Comparison of ENCODE assay signal across 16 cellular contexts in genomic region chr2:161422812-161423211, GRCh38. TPM values are rescaled to one million over a fixed set of nuclear protein-coding genes. Genes with fewer than 3 reads are reported as not detected.
DNase-seq lines count a peak whose midpoint lies in the region; ATAC-seq and TF ChIP-seq lines count a peak whose summit lies in the region.
"Had no signal": no experiment of that assay in that cellular context is flagged by ENCODE, and none has a peak within 500 bp of the region (broad histone marks: within the 10 kb centered on the region; RNA-seq: fewer than 3 reads in every experiment).

No MANE protein-coding gene starts in this region.

- no peaks in the 10 kb centered on the region for H3K9me3 Mint-ChIP-seq in activated naive CD4-positive, alpha-beta T cell treated with anti-CD3 and anti-CD28 coated beads, Interleukin-2, amount 10 ng/mL, durations not matched to agents 7 days and 5 days
- H3K9me3 Mint-ChIP-seq in activated CD4-positive, alpha-beta memory T cell treated with anti-CD3 and anti-CD28 coated beads, Interleukin-2, amount 10 ng/mL, durations not matched to agents 7 days and 5 days, result no peaks in the 10 kb centered on the region
- H3K9me3 Mint-ChIP-seq in stimulated activated effector memory CD8-positive, alpha-beta T cell treated with anti-CD3 and anti-CD28 coated beads, Interleukin-12 subunit alpha, Interleukin-12 subunit beta, amount 100 ng/mL, for 72 hours, result no peaks in the 10 kb centered on the region

- H3K9me2 ChIP-seq in GM23248 (ENCODE audit: insufficient read depth), result no peaks in the 10 kb centered on the region
- H3K9me2 ChIP-seq: SK-N-SH had no signal

- H3K79me2 ChIP-seq in GM23248 (ENCODE audit: insufficient read depth), result no peaks in the 10 kb centered on the region

- TF ChIP-seq CTCF in spleen (IDR thresholded peaks at IDR 0.05 in 8 of 11, conservative IDR thresholded peaks at IDR 0.05 in 3 of 11), result no peak

- H3K9ac ChIP-seq in iPS-20b (ENCODE audit: low read depth, low read length) (no peak overlapping the region), GM23248 (no peak overlapping the region)
- H3K9ac ChIP-seq: SK-N-SH had no signal

- no peaks in the 10 kb centered on the region for H3F3A ChIP-seq in GM23248 (ENCODE audit: insufficient read depth)

- no peaks in the 10 kb centered on the region for H4K20me1 ChIP-seq in GM23248 (ENCODE audit: insufficient read depth)

- in situ Hi-C loops in GM23248 (cut with MboI), result no loop called here

- DNase-seq in activated naive CD4-positive, alpha-beta T cell treated with anti-CD3 and anti-CD28 coated beads, Interleukin-2, amount 10 ng/mL, durations not matched to agents 7 days and 5 days, result no peak
- no peak for DNase-seq in activated naive CD4-positive, alpha-beta T cell treated with Interleukin-2 at 50 U/mL for 16 hours
- DNase-seq in activated CD4-positive, alpha-beta memory T cell treated with anti-CD3 and anti-CD28 coated beads, Interleukin-2, amount 10 ng/mL, durations not matched to agents 7 days and 5 days, result no peak
- DNase-seq in stimulated activated effector memory CD8-positive, alpha-beta T cell treated with anti-CD3 and anti-CD28 coated beads, Interleukin-12 subunit alpha, Interleukin-12 subunit beta, amount 100 ng/mL, for 72 hours (ENCODE audit: low spot score in 2 of 2), result no peak
- DNase-seq in HEK293T (ENCODE audit: extremely low spot score), result no peak
- no peak for DNase-seq in spleen
- no peak for DNase-seq in GM23248
- DNase-seq: NCI-H1092, NCI-H748 treated with DMSO at 0.1 percent for 48 hours, stomach had no signal

- H3K27ac ChIP-seq in iPS-20b (ENCODE audit: low read length) (no peak overlapping the region), spleen (no peak overlapping the region), GM23248 (no peak overlapping the region)
- H3K27ac ChIP-seq: prostate gland, stomach, VCaP had no signal

- H3K36me3 Mint-ChIP-seq in activated naive CD4-positive, alpha-beta T cell treated with anti-CD3 and anti-CD28 coated beads, Interleukin-2, amount 10 ng/mL, durations not matched to agents 7 days and 5 days, result peaks cover 11% of the 10 kb centered on the region
- H3K36me3 Mint-ChIP-seq in activated CD4-positive, alpha-beta memory T cell treated with anti-CD3 and anti-CD28 coated beads, Interleukin-2, amount 10 ng/mL, durations not matched to agents 7 days and 5 days (ENCODE audit: low read depth), result peaks cover 17% of the 10 kb centered on the region
- peaks cover 12% of the 10 kb centered on the region for H3K36me3 Mint-ChIP-seq in stimulated activated effector memory CD8-positive, alpha-beta T cell treated with anti-CD3 and anti-CD28 coated beads, Interleukin-12 subunit alpha, Interleukin-12 subunit beta, amount 100 ng/mL, for 72 hours

- H3K4me2 ChIP-seq in GM23248 (ENCODE audit: unreplicated experiment), result no peak overlapping the region

- intact Hi-C loops in spleen (cut with DNase I; ENCODE audit: low total_unique reads), result no loop called here

- peak overlapping the region; percentile 22 for H3K4me3 Mint-ChIP-seq in activated naive CD4-positive, alpha-beta T cell treated with anti-CD3 and anti-CD28 coated beads, Interleukin-2, amount 10 ng/mL, durations not matched to agents 7 days and 5 days
- H3K4me3 Mint-ChIP-seq in activated CD4-positive, alpha-beta memory T cell treated with anti-CD3 and anti-CD28 coated beads, Interleukin-2, amount 10 ng/mL, durations not matched to agents 7 days and 5 days, result peak overlapping the region; percentile 37
- peak overlapping the region; percentile 30 for H3K4me3 Mint-ChIP-seq in stimulated activated effector memory CD8-positive, alpha-beta T cell treated with anti-CD3 and anti-CD28 coated beads, Interleukin-12 subunit alpha, Interleukin-12 subunit beta, amount 100 ng/mL, for 72 hours

- peaks cover 96% of the 10 kb centered on the region for H3K27me3 Mint-ChIP-seq in activated naive CD4-positive, alpha-beta T cell treated with anti-CD3 and anti-CD28 coated beads, Interleukin-2, amount 10 ng/mL, durations not matched to agents 7 days and 5 days
- peaks cover 88% of the 10 kb centered on the region for H3K27me3 Mint-ChIP-seq in activated CD4-positive, alpha-beta memory T cell treated with anti-CD3 and anti-CD28 coated beads, Interleukin-2, amount 10 ng/mL, durations not matched to agents 7 days and 5 days

- POLR2A ChIA-PET in activated CD4-positive, alpha-beta memory T cell treated with anti-CD3 and anti-CD28 coated beads, Interleukin-2, amount 10 ng/mL, durations not matched to agents 7 days and 5 days (lab: Charles Lee), result no interaction called here
- POLR2A ChIA-PET in HEK293T (lab: Yijun Ruan, JAX), result no interaction called here

- H3K27me3 ChIP-seq in iPS-20b (ENCODE audit: insufficient read depth, low read length), result peaks cover 100% of the 10 kb centered on the region
- peaks cover 12 to 100% (median 100%) of the 10 kb centered on the region in 7 donors for H3K27me3 ChIP-seq in spleen (replicated peaks in 1 of 7)
- peaks cover 87% of the 10 kb centered on the region for H3K27me3 ChIP-seq in GM23248 (replicated peaks; ENCODE audit: insufficient read depth)

- H3K4me1 Mint-ChIP-seq in activated naive CD4-positive, alpha-beta T cell treated with anti-CD3 and anti-CD28 coated beads, Interleukin-2, amount 10 ng/mL, durations not matched to agents 7 days and 5 days, result peaks cover 55% of the 10 kb centered on the region
- H3K4me1 Mint-ChIP-seq in activated CD4-positive, alpha-beta memory T cell treated with anti-CD3 and anti-CD28 coated beads, Interleukin-2, amount 10 ng/mL, durations not matched to agents 7 days and 5 days, result peaks cover 48% of the 10 kb centered on the region
- H3K4me1 Mint-ChIP-seq in stimulated activated effector memory CD8-positive, alpha-beta T cell treated with anti-CD3 and anti-CD28 coated beads, Interleukin-12 subunit alpha, Interleukin-12 subunit beta, amount 100 ng/mL, for 72 hours, result peaks cover 44% of the 10 kb centered on the region

- H3K9me3 ChIP-seq in iPS-20b (ENCODE audit: insufficient read depth, low read depth, low read length) (peaks cover 8% of the 10 kb centered on the region; the same call in 1 of the 2 replicates), spleen (no peaks in the 10 kb centered on the region), GM23248 (ENCODE audit: low read depth) (no peaks in the 10 kb centered on the region)
- H3K9me3 ChIP-seq: mucosa of descending colon, prostate gland, SK-N-SH had no signal

- peak overlapping the region; percentile 65; the same call in 1 of the 2 replicates for H3K4me3 ChIP-seq in iPS-20b (ENCODE audit: low read length)
- peak overlapping the region in 1 of 8 donors; percentile 65 for H3K4me3 ChIP-seq in spleen
- no peak overlapping the region for H3K4me3 ChIP-seq in GM23248
- H3K4me3 ChIP-seq: mucosa of descending colon, prostate gland had no signal

- peak overlapping the region; percentile 65 for H3K27ac Mint-ChIP-seq in activated naive CD4-positive, alpha-beta T cell treated with anti-CD3 and anti-CD28 coated beads, Interleukin-2, amount 10 ng/mL, durations not matched to agents 7 days and 5 days
- H3K27ac Mint-ChIP-seq in activated CD4-positive, alpha-beta memory T cell treated with anti-CD3 and anti-CD28 coated beads, Interleukin-2, amount 10 ng/mL, durations not matched to agents 7 days and 5 days, result no peak overlapping the region
- no peak overlapping the region for H3K27ac Mint-ChIP-seq in stimulated activated effector memory CD8-positive, alpha-beta T cell treated with anti-CD3 and anti-CD28 coated beads, Interleukin-12 subunit alpha, Interleukin-12 subunit beta, amount 100 ng/mL, for 72 hours

- 23 to 37% (median 27%) methylated on average over 6 of the region's 6 CpGs for WGBS in spleen, 5 donors
- WGBS in GM23248 (ENCODE audit: low coverage in 1 of 2, low lambda C conversion rate in 2 of 2, missing lambda C conversion rate in 2 of 2), 2 experiments, result 81 to 88% methylated on average over 6 of the region's 6 CpGs

- ATAC-seq in stimulated activated effector memory CD8-positive, alpha-beta T cell treated with anti-CD3 and anti-CD28 coated beads, Interleukin-12 subunit alpha, Interleukin-12 subunit beta, amount 100 ng/mL, for 72 hours, result no peak

- H2AFZ ChIP-seq in GM23248, result no peak overlapping the region

- H3K4me1 ChIP-seq in iPS-20b (ENCODE audit: insufficient read depth, low read length), result peaks cover 7% of the 10 kb centered on the region; the same call in 1 of the 2 replicates
- peaks cover 0 to 66% (median 41%) of the 10 kb centered on the region in 6 donors for H3K4me1 ChIP-seq in spleen
- H3K4me1 ChIP-seq in GM23248 (ENCODE audit: insufficient read depth), result no peaks in the 10 kb centered on the region
- H3K4me1 ChIP-seq: prostate gland had no signal

- CTCF ChIA-PET in activated naive CD4-positive, alpha-beta T cell treated with anti-CD3 and anti-CD28 coated beads, Interleukin-2, amount 10 ng/mL, durations not matched to agents 7 days and 5 days (lab: Charles Lee), result no interaction called here
- CTCF ChIA-PET in activated CD4-positive, alpha-beta memory T cell treated with anti-CD3 and anti-CD28 coated beads, Interleukin-2, amount 10 ng/mL, durations not matched to agents 7 days and 5 days (lab: Charles Lee), result no interaction called here
- CTCF ChIA-PET in HEK293T (lab: Yijun Ruan, JAX), result no interaction called here

- no peak for TF ChIP-seq POLR2A in spleen (IDR thresholded peaks at IDR 0.05)

- no peaks in the 10 kb centered on the region for H3K36me3 ChIP-seq in iPS-20b (ENCODE audit: insufficient read depth, low read depth, low read length)
- H3K36me3 ChIP-seq in spleen, result no peaks in the 10 kb centered on the region
- H3K36me3 ChIP-seq in GM23248 (ENCODE audit: low read depth), result no peaks in the 10 kb centered on the region
- H3K36me3 ChIP-seq: prostate gland, stomach had no signal

TF ChIP-seq in HEK293T, 16 proteins besides CTCF, POLR2A, EP300 and RAD21:
- TF ChIP-seq ARNT (IDR thresholded peaks at IDR 0.05) (no peak), ZNF384 (IDR thresholded peaks at IDR 0.05) (no peak)

RNA-seq across cellular contexts. Expression of gene TBR1, which starts 6.7 kb away (rescaled TPM):
- total RNA-seq in activated CD4-positive, alpha-beta memory T cell treated with anti-CD3 and anti-CD28 coated beads, Interleukin-2, amount 10 ng/mL, durations not matched to agents 7 days and 5 days, result not detected
- total RNA-seq in spleen, result under 1 TPM in 1 of 7 donors, not detected in 6; 0.17 TPM
- polyA plus RNA-seq in spleen, result under 1 TPM in 1 of 3 donors, not detected in 2; 0.03 TPM
- 0.97 TPM in 1 of 2 replicates, not detected in the other for total RNA-seq in GM23248 (2014; rRNA removed; shearing (Covaris generic))
- polyA plus RNA-seq in GM23248 (2016; fragmentation: Nextera tagmentation; extraction: Ambion mirVana), result not detected in 2 replicates
- total RNA-seq: esophagus mucosa, mucosa of descending colon, stomach had no signal
- polyA plus RNA-seq: SK-N-SH, stomach had no signal
